In the genomic region with DNA sequence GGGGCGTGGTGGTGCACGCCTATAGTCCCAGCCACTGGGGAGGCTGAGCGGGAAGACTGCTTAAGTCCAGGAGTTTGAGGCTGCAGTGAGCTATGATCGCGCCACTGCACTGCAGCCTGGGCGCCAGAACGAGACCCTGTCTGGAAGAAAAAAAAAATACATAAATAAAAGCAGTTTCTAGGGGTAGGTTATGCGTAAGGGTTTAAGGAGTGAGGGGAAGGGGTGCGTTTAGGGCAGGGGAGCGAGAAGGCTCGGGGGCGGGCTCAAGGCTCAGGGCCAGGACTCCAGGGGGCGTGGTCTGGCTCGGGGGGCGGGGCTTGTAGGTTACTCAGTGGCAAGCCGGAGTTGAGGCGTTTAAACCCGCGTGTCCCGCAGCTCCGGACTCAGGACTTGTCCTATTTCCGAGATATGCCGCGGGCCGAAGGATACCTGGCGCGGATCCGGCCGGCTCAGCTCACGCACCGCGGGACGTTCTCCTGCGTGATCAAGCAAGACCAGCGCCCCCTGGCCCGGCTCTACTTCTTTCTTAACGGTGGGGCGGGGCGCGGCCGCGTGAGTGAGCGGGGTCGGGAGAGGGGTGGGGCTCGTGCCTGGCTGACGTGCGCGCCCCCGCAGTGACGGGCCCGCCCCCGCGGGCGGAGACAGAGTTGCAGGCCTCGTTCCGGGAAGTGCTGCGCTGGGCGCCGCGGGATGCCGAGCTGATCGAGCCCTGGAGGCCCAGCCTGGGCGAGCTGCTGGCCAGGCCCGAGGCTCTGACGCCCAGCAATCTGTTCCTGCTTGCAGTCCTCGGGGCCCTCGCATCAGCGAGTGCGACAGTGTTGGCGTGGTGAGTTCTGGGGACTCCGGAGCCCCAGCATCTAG, we compare ENCODE assay signal across 8 cellular contexts. TPM values are rescaled to one million over a fixed set of nuclear protein-coding genes. Genes with fewer than 3 reads are reported as not detected.
DNase-seq lines count a peak whose midpoint lies in the region; ATAC-seq and TF ChIP-seq lines count a peak whose summit lies in the region.

No MANE protein-coding gene starts in this region.

- DNase-seq in ACHN, result peak; percentile 88
- DNase-seq in NCI-H774 (lab: John Stamatoyannopoulos, UW), result peak; percentile 90
- peak; percentile 96 for DNase-seq in activated CD4-positive, alpha-beta memory T cell treated with anti-CD3 and anti-CD28 coated beads, Interleukin-2, amount 10 ng/mL, durations not matched to agents 7 days and 5 days
- DNase-seq in lung (ENCODE audit: low spot score), result peak; percentile 97
- peak; percentile 85 to 97 (median 90) for DNase-seq in stimulated activated CD4-positive, alpha-beta T cell treated with anti-CD3 and anti-CD28 coated beads, TNF-alpha, amount 100 ng/mL, for 1 hour (ENCODE audit: low read depth in 3 of 3, low spot score in 1 of 3)

- POLR2A ChIA-PET in activated CD4-positive, alpha-beta memory T cell treated with anti-CD3 and anti-CD28 coated beads, Interleukin-2, amount 10 ng/mL, durations not matched to agents 7 days and 5 days (lab: Charles Lee), result interaction anchor here (0.6 to 2.5 kb wide), 9 partner anchors 8 to 1774 kb away, joined by 3 to 8 read pairs (median 3); a partner anchor contains a TSS

- peak; percentile 86 for ATAC-seq in GM18868 (IDR thresholded peaks at IDR 0.05; ENCODE audit: unreplicated experiment)
- ATAC-seq in HG03108 (IDR thresholded peaks at IDR 0.05; ENCODE audit: unreplicated experiment), result peak; percentile 86
- peak; percentile 96 for ATAC-seq in lung (ENCODE audit: insufficient read depth, low FRiP score)

- WGBS in lung, 2 donors, result 2% methylated on average over 66 to 71 of the region's 71 CpGs

- H3K4me1 ChIP-seq in duodenal mucosa (ENCODE audit: control insufficient read depth in 1 of 2, insufficient read depth in 2 of 2, low read length in 2 of 2) (peaks cover 13 to 23% of the 10 kb centered on the region in 2 donors), lung (ENCODE audit: control insufficient read depth in 2 of 2, insufficient read depth in 2 of 2, low read length in 2 of 2) (peaks cover 0 to 7% of the 10 kb centered on the region in 2 donors)

- no peaks in the 10 kb centered on the region for H3K36me3 ChIP-seq in duodenal mucosa (ENCODE audit: control insufficient read depth in 1 of 2, insufficient read depth in 2 of 2, low read length in 2 of 2)
- H3K36me3 ChIP-seq in lung (ENCODE audit: control insufficient read depth in 2 of 2, insufficient read depth in 2 of 2, low read length in 2 of 2), result peaks cover 5% of the 10 kb centered on the region in 2 donors

- H3K9ac ChIP-seq in duodenal mucosa (ENCODE audit: low read depth in 1 of 2, low read length in 2 of 2), result peak overlapping the region; percentile 91 to 92

- H3K27ac ChIP-seq in duodenal mucosa (ENCODE audit: low read depth, low read length) (peak overlapping the region; percentile 78), lung (ENCODE audit: low read depth in 1 of 2, low read length in 1 of 2) (peak overlapping the region; percentile 89 to 95)

- peak overlapping the region; percentile 85 for H3K4me3 Mint-ChIP-seq in activated CD4-positive, alpha-beta memory T cell treated with anti-CD3 and anti-CD28 coated beads, Interleukin-2, amount 10 ng/mL, durations not matched to agents 7 days and 5 days

- CTCF ChIA-PET in activated CD4-positive, alpha-beta memory T cell treated with anti-CD3 and anti-CD28 coated beads, Interleukin-2, amount 10 ng/mL, durations not matched to agents 7 days and 5 days (lab: Charles Lee), result interaction anchor here (0.5 to 1.6 kb wide), 4 partner anchors 22 to 308 kb away, joined by 3 to 5 read pairs (median 4); no protein-coding TSS in a partner anchor

- in situ Hi-C loops in ACHN (cut with HindIII; ENCODE audit: low pct_ligation_motif_present, low pct_unique_long_range_greater_than_20kb, low sequenced_read_pairs), result no loop called here

- peaks cover 29% of the 10 kb centered on the region for H3K4me1 Mint-ChIP-seq in activated CD4-positive, alpha-beta memory T cell treated with anti-CD3 and anti-CD28 coated beads, Interleukin-2, amount 10 ng/mL, durations not matched to agents 7 days and 5 days

- H3K27me3 Mint-ChIP-seq in activated CD4-positive, alpha-beta memory T cell treated with anti-CD3 and anti-CD28 coated beads, Interleukin-2, amount 10 ng/mL, durations not matched to agents 7 days and 5 days, result peaks cover 7% of the 10 kb centered on the region

- no peaks in the 10 kb centered on the region for H3K9me3 ChIP-seq in duodenal mucosa (ENCODE audit: control insufficient read depth in 1 of 2, low read length in 2 of 2)
- no peaks in the 10 kb centered on the region for H3K9me3 ChIP-seq in lung (ENCODE audit: control insufficient read depth in 2 of 2, insufficient read depth in 1 of 2, low read length in 1 of 2)

- H3K9me3 Mint-ChIP-seq in activated CD4-positive, alpha-beta memory T cell treated with anti-CD3 and anti-CD28 coated beads, Interleukin-2, amount 10 ng/mL, durations not matched to agents 7 days and 5 days, result peaks cover 11% of the 10 kb centered on the region

- peaks cover 33% of the 10 kb centered on the region for H3K36me3 Mint-ChIP-seq in activated CD4-positive, alpha-beta memory T cell treated with anti-CD3 and anti-CD28 coated beads, Interleukin-2, amount 10 ng/mL, durations not matched to agents 7 days and 5 days (ENCODE audit: low read depth)

- peak overlapping the region; percentile 74 for H3K27ac Mint-ChIP-seq in activated CD4-positive, alpha-beta memory T cell treated with anti-CD3 and anti-CD28 coated beads, Interleukin-2, amount 10 ng/mL, durations not matched to agents 7 days and 5 days

- H3K4me3 ChIP-seq in duodenal mucosa (ENCODE audit: low read depth in 1 of 2, low read length in 2 of 2) (peak overlapping the region; percentile 93), lung (peak overlapping the region; percentile 80)

- H3K27me3 ChIP-seq in duodenal mucosa (ENCODE audit: control insufficient read depth in 1 of 2, insufficient read depth in 2 of 2, low read length in 2 of 2) (peaks cover 0 to 9% of the 10 kb centered on the region in 2 donors), lung (ENCODE audit: control insufficient read depth, insufficient read depth) (no peaks in the 10 kb centered on the region)

- TF ChIP-seq CTCF in lung (IDR thresholded peaks at IDR 0.05; ENCODE audit: control extremely low read depth, extremely low read depth), result no peak

RNA-seq across cellular contexts. Expression of a gene that starts 10.8 kb away (rescaled TPM):
- total RNA-seq in activated CD4-positive, alpha-beta memory T cell treated with anti-CD3 and anti-CD28 coated beads, Interleukin-2, amount 10 ng/mL, durations not matched to agents 7 days and 5 days, result 1 to 10 TPM; 5.2 to 6.6 TPM
- total RNA-seq in lung, result 10 to 100 TPM in 1 of 2 donors, 1 to 10 TPM in 1; 7.0 to 19.7 TPM
- 10 to 100 TPM in 1 of 2 donors, 1 to 10 TPM in 1; 9.8 to 20.7 TPM for polyA plus RNA-seq in lung

RNA-seq across cellular contexts. Expression of a gene that starts 19.9 kb away (rescaled TPM):
- not detected for total RNA-seq in activated CD4-positive, alpha-beta memory T cell treated with anti-CD3 and anti-CD28 coated beads, Interleukin-2, amount 10 ng/mL, durations not matched to agents 7 days and 5 days
- 1 to 10 TPM in 1 of 2 donors, under 1 TPM in 1; 0.64 to 1.8 TPM for total RNA-seq in lung
- polyA plus RNA-seq in lung, result 1 to 10 TPM in 1 of 2 donors, under 1 TPM in 1; 0.52 to 7.2 TPM

RNA-seq across cellular contexts. Expression of a gene that starts 47.8 kb away (rescaled TPM):
- total RNA-seq in activated CD4-positive, alpha-beta memory T cell treated with anti-CD3 and anti-CD28 coated beads, Interleukin-2, amount 10 ng/mL, durations not matched to agents 7 days and 5 days, result not detected
- total RNA-seq in lung, result 10 to 100 TPM; 21.4 to 76.1 TPM
- 100 to 1,000 TPM in 1 of 2 donors, 1 to 10 TPM in 1; 2.8 to 558 TPM for polyA plus RNA-seq in lung

RNA-seq across cellular contexts. Expression of a gene that starts 57.1 kb away (rescaled TPM):
- not detected for total RNA-seq in activated CD4-positive, alpha-beta memory T cell treated with anti-CD3 and anti-CD28 coated beads, Interleukin-2, amount 10 ng/mL, durations not matched to agents 7 days and 5 days
- 10 to 100 TPM in 1 of 2 donors, 1 to 10 TPM in 1; 7.3 to 50.4 TPM for total RNA-seq in lung
- polyA plus RNA-seq in lung, result 100 to 1,000 TPM in 1 of 2 donors, under 1 TPM in 1; 0.79 to 234 TPM

RNA-seq across cellular contexts. Expression of a gene that starts 57.3 kb away (rescaled TPM):
- not detected for total RNA-seq in activated CD4-positive, alpha-beta memory T cell treated with anti-CD3 and anti-CD28 coated beads, Interleukin-2, amount 10 ng/mL, durations not matched to agents 7 days and 5 days
- 10 to 100 TPM in 1 of 2 donors, 1 to 10 TPM in 1; 2.7 to 46.4 TPM for total RNA-seq in lung
- polyA plus RNA-seq in lung, result 100 to 1,000 TPM in 1 of 2 donors, 1 to 10 TPM in 1; 2.9 to 101 TPM

Comparison
In these comparisons a context has a peak if more than half of its experiments do, and no peak if none do; other contexts are left out.
1. Peak in every context shown above with its lines: DNase-seq, ATAC-seq, H3K4me3 ChIP-seq and H3K27ac ChIP-seq.
2. RNA of a gene that starts 47.8 kb away (total RNA-seq): 21.4 to 76.1 TPM in lung; not detected in activated CD4-positive, alpha-beta memory T cell treated with anti-CD3 and anti-CD28 coated beads, Interleukin-2, amount 10 ng/mL, durations not matched to agents 7 days and 5 days; every median in the first group is over 10 times any median in the second.